1 cellular context compared by ENCODE assay signal in genomic region chr10:112404612-112405011, GRCh38.
A peak's percentile ranks its signal among the peaks of the same experiment; 100 is the strongest.
TF ChIP-seq lines count a peak whose summit lies in the region.

No MANE protein-coding gene starts in this region.

TF ChIP-seq in HCT116, 20 proteins besides CTCF, POLR2A, EP300 and RAD21 (continued from another document):
- TF ChIP-seq ZBTB33 (IDR thresholded peaks at IDR 0.05; ENCODE audit: extremely low read depth, insufficient replicate concordance, low read length) (peak; percentile 75), MAX (IDR thresholded peaks at IDR 0.05) (peak; percentile 51; the same call in 1 of the 2 replicates), SIN3A (IDR thresholded peaks at IDR 0.05; ENCODE audit: low read depth) (no peak), TCF7L2 (IDR thresholded peaks at IDR 0.05; ENCODE audit: borderline replicate concordance, extremely low read depth, insufficient read depth, insufficient read length) (no peak), CBX3 (IDR thresholded peaks at IDR 0.05; ENCODE audit: low read depth) (peak; percentile 92), FOSL1 (IDR thresholded peaks at IDR 0.05; ENCODE audit: low read depth) (peak; percentile 85), CEBPB (IDR thresholded peaks at IDR 0.05; ENCODE audit: low read depth) (peak; percentile 93), EZH2phosphoT487 (IDR thresholded peaks at IDR 0.05; ENCODE audit: borderline replicate concordance) (no peak), YY1 (IDR thresholded peaks at IDR 0.05; ENCODE audit: extremely low read depth, insufficient replicate concordance, low read depth, low read length) (peak; percentile 66), POLR2AphosphoS5 (IDR thresholded peaks at IDR 0.05; ENCODE audit: low read depth, low read length) (peak; percentile 80), SRF (IDR thresholded peaks at IDR 0.05; ENCODE audit: low read depth) (peak; percentile 77)
